ENCODE assay signal across 26 cellular contexts in genomic region chr3:195820901-195821300, GRCh38. TPM values are rescaled to one million over a fixed set of nuclear protein-coding genes. Genes with fewer than 3 reads are reported as not detected.
"Had no signal": no experiment of that assay in that cellular context is flagged by ENCODE, and none has a peak within 500 bp of the region (broad histone marks: within the 10 kb centered on the region; RNA-seq: fewer than 3 reads in every experiment).

No MANE protein-coding gene starts in this region.

- H3K4me3 Mint-ChIP-seq: activated CD8-positive, alpha-beta memory T cell treated with anti-CD3 and anti-CD28 coated beads, Interleukin-2, amount 10 ng/mL, durations not matched to agents 7 days and 5 days; activated naive CD4-positive, alpha-beta T cell treated with anti-CD3 and anti-CD28 coated beads, Interleukin-2, amount 10 ng/mL, durations not matched to agents 7 days and 5 days; activated naive CD8-positive, alpha-beta T cell treated with anti-CD3 and anti-CD28 coated beads for 36 hours; activated T-cell treated with anti-CD3 and anti-CD28 coated beads, Interleukin-2, amount 50 U/mL, for 4 hours; T-helper 1 cell treated with Interleukin-12 subunit alpha and Interleukin-12 subunit beta and Interleukin-4 antibody, amounts not matched to agents 30 μg/mL and 1 μg/mL, for 36 hours had no signal

- ATAC-seq: activated CD8-positive, alpha-beta memory T cell treated with anti-CD3 and anti-CD28 coated beads, Interleukin-2, amount 10 ng/mL, durations not matched to agents 7 days and 5 days; activated T-cell treated with anti-CD3 and anti-CD28 coated beads, Interleukin-2, amount 50 U/mL, for 4 hours; SK-N-SH treated with all-trans-retinoic acid at 6 μM for 48 hours had no signal

- H3K9me3 ChIP-seq: MG63, SJSA1 had no signal

- H3K27me3 Mint-ChIP-seq: activated naive CD8-positive, alpha-beta T cell treated with anti-CD3 and anti-CD28 coated beads for 36 hours had no signal

- DNase-seq: activated CD4-positive, alpha-beta T cell treated with anti-CD3 and anti-CD28 coated beads for 48 hours; activated CD4-positive, alpha-beta T cell treated with anti-CD3 and anti-CD28 coated beads, Interleukin-2, amount 50 U/mL, for 4 hours; activated CD4-positive, CD25-positive, alpha-beta regulatory T cell treated with anti-CD3 and anti-CD28 coated beads, Interleukin-2, amount 50 U/mL, for 72 hours; activated CD8-positive, alpha-beta memory T cell treated with anti-CD3 and anti-CD28 coated beads, Interleukin-2, amount 10 ng/mL, durations not matched to agents 7 days and 5 days; activated gamma-delta T cell treated with Interleukin-2 at 50 U/mL for 16 hours; activated naive CD4-positive, alpha-beta T cell treated with anti-CD3 and anti-CD28 coated beads, Interleukin-2, amount 10 ng/mL, durations not matched to agents 7 days and 5 days; activated naive CD8-positive, alpha-beta T cell treated with anti-CD3 and anti-CD28 coated beads for 36 hours; activated T-cell treated with anti-CD3 and anti-CD28 coated beads, Interleukin-2, amount 50 U/mL, for 4 hours; MG63; MV-4-11; NCI-H1092 treated with DMSO at 0.1 percent for 48 hours; NCI-H1417 treated with DMSO at 0.1 percent for 48 hours; NCI-H1694; NCI-H2029; NCI-H2107; NCI-H2171 treated with DMSO at 0.1 percent for 48 hours; NCI-H345; NCI-H510A; NCI-H526 treated with DMSO at 0.1 percent for 48 hours; NCI-H82; SHP77; SW 1271 had no signal

- H3K4me1 ChIP-seq: SJSA1 had no signal

- H3K9me3 Mint-ChIP-seq: activated naive CD8-positive, alpha-beta T cell treated with anti-CD3 and anti-CD28 coated beads for 36 hours; activated T-cell treated with anti-CD3 and anti-CD28 coated beads, Interleukin-2, amount 50 U/mL, for 4 hours; T-helper 1 cell treated with Interleukin-12 subunit alpha and Interleukin-12 subunit beta and Interleukin-4 antibody, amounts not matched to agents 30 μg/mL and 1 μg/mL, for 36 hours had no signal

- H3K4me1 Mint-ChIP-seq: activated CD8-positive, alpha-beta memory T cell treated with anti-CD3 and anti-CD28 coated beads, Interleukin-2, amount 10 ng/mL, durations not matched to agents 7 days and 5 days; activated naive CD8-positive, alpha-beta T cell treated with anti-CD3 and anti-CD28 coated beads for 36 hours had no signal

- H3K27ac Mint-ChIP-seq: activated CD8-positive, alpha-beta memory T cell treated with anti-CD3 and anti-CD28 coated beads, Interleukin-2, amount 10 ng/mL, durations not matched to agents 7 days and 5 days; activated naive CD4-positive, alpha-beta T cell treated with anti-CD3 and anti-CD28 coated beads, Interleukin-2, amount 10 ng/mL, durations not matched to agents 7 days and 5 days; activated naive CD8-positive, alpha-beta T cell treated with anti-CD3 and anti-CD28 coated beads for 36 hours; T-helper 1 cell treated with Interleukin-12 subunit alpha and Interleukin-12 subunit beta and Interleukin-4 antibody, amounts not matched to agents 30 μg/mL and 1 μg/mL, for 36 hours had no signal

- H3K36me3 Mint-ChIP-seq: activated CD8-positive, alpha-beta memory T cell treated with anti-CD3 and anti-CD28 coated beads, Interleukin-2, amount 10 ng/mL, durations not matched to agents 7 days and 5 days; activated naive CD8-positive, alpha-beta T cell treated with anti-CD3 and anti-CD28 coated beads for 36 hours had no signal

- H3K27ac ChIP-seq: RWPE1, SJSA1 had no signal

- H3K36me3 ChIP-seq: MG63, SJSA1 had no signal

- H3K27me3 ChIP-seq: MG63 had no signal

- H3K4me3 ChIP-seq: MG63, SJSA1 had no signal

RNA-seq across cellular contexts. Expression of gene MUC4, which starts 9.2 kb away (rescaled TPM):
- total RNA-seq: SJSA1 had no signal
